Comparison of ENCODE assay signal across 1 cellular context in genomic region chr5:91379602-91380490, GRCh38.
TF ChIP-seq lines count a peak whose summit lies in the region.

No MANE protein-coding gene starts in this region.

TF ChIP-seq in H1, 55 proteins besides CTCF, POLR2A, EP300 and RAD21 (continued from another document):
- TF ChIP-seq, protein P1, sequence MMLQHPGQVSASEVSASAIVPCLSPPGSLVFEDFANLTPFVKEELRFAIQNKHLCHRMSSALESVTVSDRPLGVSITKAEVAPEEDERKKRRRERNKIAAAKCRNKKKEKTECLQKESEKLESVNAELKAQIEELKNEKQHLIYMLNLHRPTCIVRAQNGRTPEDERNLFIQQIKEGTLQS (IDR thresholded peaks at IDR 0.05; ENCODE audit: insufficient read depth, low read depth, low read length), result no peak
- TF ChIP-seq SAP30 (IDR thresholded peaks at IDR 0.05; ENCODE audit: insufficient read depth, insufficient replicate concordance, low read length) (no peak), HDAC2 (IDR thresholded peaks at IDR 0.05; ENCODE audit: borderline replicate concordance in 1 of 2, low read depth in 2 of 2, low read length in 2 of 2) (no peak), CREB1 (IDR thresholded peaks at IDR 0.05) (peak; percentile 63), POU5F1 (IDR thresholded peaks at IDR 0.05; ENCODE audit: low read depth, low read length) (0 out of 2 replicates have a peak, but pooled peaks have one; percentile 30), ATF2 (IDR thresholded peaks at IDR 0.05; ENCODE audit: low read length) (no peak), RFX5 (IDR thresholded peaks at IDR 0.05; ENCODE audit: borderline replicate concordance, low read depth, low read length) (no peak), CBX8 (IDR thresholded peaks at IDR 0.05; ENCODE audit: borderline replicate concordance, low read depth, low read length) (no peak), GABPA (IDR thresholded peaks at IDR 0.05; ENCODE audit: borderline replicate concordance, insufficient read depth, low read length) (peak; percentile 62; the same call in 1 of the 2 replicates), JUN (IDR thresholded peaks at IDR 0.05; ENCODE audit: low read depth, low read length) (peak; percentile 94), BCL11A (IDR thresholded peaks at IDR 0.05; ENCODE audit: low read depth in 2 of 2, low read length in 2 of 2) (no peak), NANOG (IDR thresholded peaks at IDR 0.05; ENCODE audit: insufficient read depth, low read depth, low read length, poor library complexity, severe bottlenecking) (no peak), CHD7 (IDR thresholded peaks at IDR 0.05; ENCODE audit: insufficient replicate concordance, low read length) (no peak), YY1 (IDR thresholded peaks at IDR 0.05; ENCODE audit: low read depth, low read length) (peak; percentile 89), EZH2 (IDR thresholded peaks at IDR 0.05; ENCODE audit: low read depth, low read length, severe bottlenecking) (no peak), ASH2L (IDR thresholded peaks at IDR 0.05; ENCODE audit: low read length) (peak; percentile 75), ZNF274 (IDR thresholded peaks at IDR 0.05; ENCODE audit: borderline replicate concordance, extremely low read depth, low read length) (no peak), TBP (IDR thresholded peaks at IDR 0.05; ENCODE audit: low read depth, low read length) (peak; percentile 94), RXRA (IDR thresholded peaks at IDR 0.05; ENCODE audit: insufficient read depth, low read depth, low read length) (no peak), RNF2 (IDR thresholded peaks at IDR 0.05; ENCODE audit: borderline replicate concordance, low read depth, low read length, missing control alignments, poor library complexity, severe bottlenecking) (no peak), SP4 (IDR thresholded peaks at IDR 0.05; ENCODE audit: low read length) (no peak), CBX5 (IDR thresholded peaks at IDR 0.05; ENCODE audit: low read depth, low read length) (no peak), EGR1 (IDR thresholded peaks at IDR 0.05; ENCODE audit: borderline replicate concordance, low read depth, low read length) (no peak), MAX (IDR thresholded peaks at IDR 0.05) (peak; percentile 55), KDM5A (IDR thresholded peaks at IDR 0.05; ENCODE audit: low read length) (no peak), HDAC6 (IDR thresholded peaks at IDR 0.05; ENCODE audit: low read depth, low read length) (no peak), CHD2 (IDR thresholded peaks at IDR 0.05; ENCODE audit: low read length) (peak; percentile 7), E2F6 (IDR thresholded peaks at IDR 0.05) (0 out of 2 replicates have a peak, but pooled peaks have one; percentile 13)
- TF ChIP-seq, protein P2, sequence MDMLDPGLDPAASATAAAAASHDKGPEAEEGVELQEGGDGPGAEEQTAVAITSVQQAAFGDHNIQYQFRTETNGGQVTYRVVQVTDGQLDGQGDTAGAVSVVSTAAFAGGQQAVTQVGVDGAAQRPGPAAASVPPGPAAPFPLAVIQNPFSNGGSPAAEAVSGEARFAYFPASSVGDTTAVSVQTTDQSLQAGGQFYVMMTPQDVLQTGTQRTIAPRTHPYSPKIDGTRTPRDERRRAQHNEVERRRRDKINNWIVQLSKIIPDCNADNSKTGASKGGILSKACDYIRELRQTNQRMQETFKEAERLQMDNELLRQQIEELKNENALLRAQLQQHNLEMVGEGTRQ (IDR thresholded peaks at IDR 0.05; ENCODE audit: low read length), result no peak
